ENCODE assay signal across 8 cellular contexts in genomic region chr2:54722641-54723299, GRCh38. TPM values are rescaled to one million over a fixed set of nuclear protein-coding genes. Genes with fewer than 3 reads are reported as not detected.
DNase-seq lines count a peak whose midpoint lies in the region; ATAC-seq and TF ChIP-seq lines count a peak whose summit lies in the region.

No MANE protein-coding gene starts in this region.

- no peaks in the 10 kb centered on the region for H3K9me3 ChIP-seq in A673 (ENCODE audit: low read depth, low read length, poor library complexity, severe bottlenecking)
- no peaks in the 10 kb centered on the region for H3K9me3 ChIP-seq in SJSA1 (replicated peaks)

- ATAC-seq in GM19023 (IDR thresholded peaks at IDR 0.05; ENCODE audit: unreplicated experiment) (peak; percentile 12), sciatic nerve (no peak)

- DNase-seq in A673 (ENCODE audit: low spot score) (no peak), SJSA1 (ENCODE audit: low read depth in 1 of 2, low spot score in 2 of 2) (no peak), fibroblast of peridontal ligament (ENCODE audit: extremely low read depth) (peak; percentile 60), renal cortical epithelial cell (ENCODE audit: low read depth) (peak; percentile 45), ecto neural progenitor cell (ENCODE audit: low spot score) (no peak), NCI-H187 (lab: John Stamatoyannopoulos, UW) (no peak), sciatic nerve (ENCODE audit: low spot score) (no peak)

- TSS peak; percentile 81 for BruUV-seq in A673 (replicated peaks; lab: Mats Ljungman, UMichigan)

- H3K27me3 ChIP-seq in A673 (replicated peaks; ENCODE audit: insufficient read depth, low read depth, low read length, poor library complexity) (peaks cover 24% of the 10 kb centered on the region), SJSA1 (replicated peaks) (peaks cover 28% of the 10 kb centered on the region)

- TF ChIP-seq CTCF in A673 (conservative IDR thresholded peaks at IDR 0.05; ENCODE audit: low read depth, low read length), result no peak

- POLR2A ChIA-PET in A673 (lab: Charles Lee; ENCODE audit: low non-redundant PET), result no interaction called here

- no peaks in the 10 kb centered on the region for H3K36me3 ChIP-seq in A673 (ENCODE audit: insufficient read depth, low read length, poor library complexity, severe bottlenecking)
- no peaks in the 10 kb centered on the region for H3K36me3 ChIP-seq in SJSA1

- H3K27ac ChIP-seq in A673 (ENCODE audit: low read depth, low read length, poor library complexity, severe bottlenecking) (peak overlapping the region; percentile 54), SJSA1 (peak overlapping the region; percentile 16; the same call in 1 of the 2 replicates)

- CTCF ChIA-PET in A673 (lab: Charles Lee), result interaction anchor here (0.6 to 1.9 kb wide), 2 partner anchors 18 to 300 kb away, joined by 3 to 6 read pairs; no protein-coding TSS in a partner anchor

- H3K4me1 ChIP-seq in A673 (ENCODE audit: insufficient read depth, low read length, poor library complexity, severe bottlenecking) (peaks cover 6% of the 10 kb centered on the region), SJSA1 (replicated peaks) (peaks cover 19% of the 10 kb centered on the region; the same call in 1 of the 2 replicates)

- intact Hi-C loops in A673 (cut with micrococcal nuclease; ENCODE audit: unreplicated experiment), result loop anchor here (5.0 to 10.0 kb wide), 2 partner anchors 115 to 292 kb away; no protein-coding TSS in a partner anchor
- intact Hi-C loops in sciatic nerve (cut with DNase I), result no loop called here

- H3K4me3 ChIP-seq in A673 (ENCODE audit: low read depth, low read length, poor library complexity, severe bottlenecking) (peak overlapping the region; percentile 65), SJSA1 (peak overlapping the region; percentile 61)

RNA-seq across cellular contexts. Expression of gene EML6, which starts 0.7 kb away (rescaled TPM):
- total RNA-seq in A673 (2021), result 1.7 and 1.9 TPM in 2 replicates
- 1.3 TPM in 1 of 2 replicates, not detected in the other for total RNA-seq in SJSA1 (2014; rRNA removed; shearing (Covaris generic))
- total RNA-seq in renal cortical epithelial cell, result 1.6 and 1.7 TPM in 2 replicates
- total RNA-seq in sciatic nerve, result 0.89 TPM

Comparison
In these comparisons a context has a peak if more than half of its experiments do, and no peak if none do; other contexts are left out.
1. DNase-seq: peak in fibroblast of peridontal ligament (single experiment) and renal cortical epithelial cell (single experiment); none in A673 (single experiment), SJSA1 (0 of 2), ecto neural progenitor cell (single experiment), NCI-H187 (0 of 2) and sciatic nerve (single experiment).